15 cellular contexts compared by ENCODE assay signal in genomic region chr18:55243852-55244251, GRCh38.
DNase-seq lines count a peak whose midpoint lies in the region; ATAC-seq and TF ChIP-seq lines count a peak whose summit lies in the region.
"Had no signal": no experiment of that assay in that cellular context is flagged by ENCODE, and none has a peak within 500 bp of the region (broad histone marks: within the 10 kb centered on the region; RNA-seq: fewer than 3 reads in every experiment).

No MANE protein-coding gene starts in this region.

- H3K4me1 ChIP-seq in BE2C (no peaks in the 10 kb centered on the region), right cardiac atrium (ENCODE audit: control insufficient read depth, insufficient read depth, low read length) (peaks cover 6% of the 10 kb centered on the region), skeletal muscle tissue (ENCODE audit: control insufficient read depth in 3 of 3, insufficient read depth in 3 of 3, low read length in 3 of 3) (peaks cover 5 to 19% (median 10%) of the 10 kb centered on the region in 3 donors)

- no peak overlapping the region for H3K4me3 Mint-ChIP-seq in brain
- H3K4me3 Mint-ChIP-seq: CD14-positive monocyte had no signal

- H3K9me3 ChIP-seq in BE2C (no peaks in the 10 kb centered on the region), right cardiac atrium (ENCODE audit: control insufficient read depth, low read length) (no peaks in the 10 kb centered on the region), skeletal muscle tissue (ENCODE audit: control insufficient read depth in 3 of 3, low read length in 3 of 3) (no peaks in the 10 kb centered on the region)

- in situ Hi-C loops in GM13977 (cut with MboI; ENCODE audit: low pct_unique_long_range_greater_than_20kb, low sequenced_read_pairs, unreplicated experiment), result loop anchor here (10.0 to 25.0 kb wide), 2 partner anchors 71 to 268 kb away; no protein-coding TSS in a partner anchor

- DNase-seq in BE2C (peak; percentile 12), right cardiac atrium (peak in 2 of 3 donors; percentile 42 to 53), superior temporal gyrus (ENCODE audit: extremely low spot score) (no peak), GM13977 (ENCODE audit: low spot score) (no peak), NAMALWA (ENCODE audit: low spot score) (no peak), DMS53 treated with DMSO at 0.1 percent for 48 hours (lab: John Stamatoyannopoulos, UW; ENCODE audit: unreplicated experiment) (no peak)
- DNase-seq: activated naive CD4-positive, alpha-beta T cell; midbrain; NCI-H146; stimulated activated CD4-positive, alpha-beta T cell treated with anti-CD3 and anti-CD28 coated beads, Interleukin-4, amount 100 ng/mL, for 4 hours had no signal

- peaks cover 51% of the 10 kb centered on the region for H3K36me3 Mint-ChIP-seq in brain

- H3K36me3 ChIP-seq in BE2C (peaks cover 55% of the 10 kb centered on the region), skeletal muscle tissue (ENCODE audit: control insufficient read depth in 3 of 3, insufficient read depth in 3 of 3, low read length in 3 of 3) (peaks cover under 1 to 7% (median 4%) of the 10 kb centered on the region in 3 donors)

- H3K27ac Mint-ChIP-seq in brain, result peak overlapping the region in 4 of 5 experiments; percentile 6 to 71 (median 54)
- H3K27ac Mint-ChIP-seq: CD14-positive monocyte had no signal

- no peaks in the 10 kb centered on the region for H3K27me3 Mint-ChIP-seq in brain

- peak; percentile 77 to 90 for ATAC-seq in right cardiac atrium
- ATAC-seq: esophagus mucosa, Panc1 had no signal

- intact Hi-C loops in right cardiac atrium (cut with DNase I), result loop anchor here in 1 of 4 donors (5.0 kb wide), 1 partner anchor 78 kb away; no protein-coding TSS in a partner anchor

- H3K27ac ChIP-seq in right cardiac atrium (ENCODE audit: low read length), result peak overlapping the region; percentile 95
- H3K27ac ChIP-seq in skeletal muscle tissue (ENCODE audit: low read depth, low read length), result peak overlapping the region; percentile 60

- no peak for TF ChIP-seq CTCF in BE2C (IDR thresholded peaks at IDR 0.05; ENCODE audit: low read depth, low read length)
- TF ChIP-seq CTCF in brain (conservative IDR thresholded peaks at IDR 0.05), result no peak
- no peak for TF ChIP-seq CTCF in GM13977 (IDR thresholded peaks at IDR 0.05; ENCODE audit: extremely low read depth, insufficient read depth, missing control alignments)

- H3K9me3 Mint-ChIP-seq in brain, result no peaks in the 10 kb centered on the region
- H3K9me3 Mint-ChIP-seq: CD14-positive monocyte had no signal

- H3K4me3 ChIP-seq in BE2C (ENCODE audit: low read depth, low read length) (no peak overlapping the region), right cardiac atrium (ENCODE audit: low read length) (peak overlapping the region; percentile 22), skeletal muscle tissue (ENCODE audit: low read length in 3 of 3) (no peak overlapping the region)

- H3K4me1 Mint-ChIP-seq in brain, result peaks cover 75% of the 10 kb centered on the region

- H3K9ac ChIP-seq in skeletal muscle tissue (ENCODE audit: low read depth in 1 of 3, low read length in 3 of 3), result no peak overlapping the region

- H3K27me3 ChIP-seq in BE2C (no peaks in the 10 kb centered on the region), right cardiac atrium (ENCODE audit: control insufficient read depth, insufficient read depth) (no peaks in the 10 kb centered on the region), skeletal muscle tissue (ENCODE audit: control insufficient read depth in 3 of 3, insufficient read depth in 3 of 3, low read length in 3 of 3) (no peaks in the 10 kb centered on the region)

- WGBS in right cardiac atrium, result 30% methylated on average over 6 of the region's 6 CpGs

Comparison
In these comparisons a context has a peak if more than half of its experiments do, and no peak if none do; other contexts are left out.
1. DNase-seq: peak in BE2C (single experiment) and right cardiac atrium (2 of 3); none in superior temporal gyrus (single experiment), GM13977 (single experiment), NAMALWA (single experiment) and DMS53 treated with DMSO at 0.1 percent for 48 hours (single experiment).